Comparison of ENCODE assay signal across 13 cellular contexts in the genomic region with DNA sequence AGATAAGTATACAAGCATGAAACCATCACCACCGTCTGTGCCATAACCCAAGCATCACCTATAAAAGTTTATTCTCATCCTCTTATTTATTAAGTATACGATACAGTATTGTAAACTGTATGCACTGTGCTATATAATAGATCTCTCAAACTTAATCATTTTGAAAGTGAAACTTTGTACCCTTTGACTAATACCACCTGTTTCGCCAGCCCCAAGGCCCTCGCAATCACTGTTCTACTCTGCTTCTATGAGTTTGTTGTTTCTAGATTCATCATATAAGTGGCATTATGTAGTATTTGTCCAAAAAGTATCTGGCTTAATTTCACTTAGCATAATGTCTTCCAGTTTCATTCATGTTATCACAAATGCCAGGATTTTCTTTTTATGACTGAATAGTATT.
DNase-seq lines count a peak whose midpoint lies in the region; ATAC-seq, FAIRE-seq and TF ChIP-seq lines count a peak whose summit lies in the region.
"Had no signal": no experiment of that assay in that cellular context is flagged by ENCODE, and none has a peak within 500 bp of the region (broad histone marks: within the 10 kb centered on the region; RNA-seq: fewer than 3 reads in every experiment).

No MANE protein-coding gene starts in this region.

- H2BK20ac ChIP-seq in H9 (ENCODE audit: low read depth, low read length, poor library complexity, severe bottlenecking) = no peak overlapping the region

- no peaks in the 10 kb centered on the region for H3K27me3 Mint-ChIP-seq in CD4-positive, alpha-beta memory T cell
- no peaks in the 10 kb centered on the region; the same call in 1 of the 2 replicates for H3K27me3 Mint-ChIP-seq in H9 (ENCODE audit: low read depth)

- no peaks in the 10 kb centered on the region for H4K20me1 ChIP-seq in H9 (ENCODE audit: control insufficient read depth, insufficient read depth, insufficient read length)

- H3T11ph ChIP-seq in H9 (ENCODE audit: low read length) = no peak overlapping the region

- no peaks in the 10 kb centered on the region for H3K9me3 Mint-ChIP-seq in CD4-positive, alpha-beta memory T cell
- H3K9me3 Mint-ChIP-seq in H9 = no peaks in the 10 kb centered on the region

- no peaks in the 10 kb centered on the region for H3K79me2 ChIP-seq in H9 (ENCODE audit: insufficient read depth, low read length)

- H3K36me3 Mint-ChIP-seq in CD4-positive, alpha-beta memory T cell = peaks cover 11 to 22% of the 10 kb centered on the region in 2 donors
- H3K36me3 Mint-ChIP-seq in H9 (ENCODE audit: insufficient read depth in 1 of 3, low read depth in 3 of 3) = peaks cover 13 to 38% (median 15%) of the 10 kb centered on the region in 3 experiments; a peak in 6 of 7 replicates

- H3K4me1 ChIP-seq in CD4-positive, alpha-beta memory T cell (ENCODE audit: insufficient read depth, low read length) = no peaks in the 10 kb centered on the region
- H3K4me1 ChIP-seq in H9 (ENCODE audit: insufficient read depth, low read length) = no peaks in the 10 kb centered on the region

- no peak overlapping the region for H2BK5ac ChIP-seq in H9 (ENCODE audit: insufficient read length, low read length)

- no peak overlapping the region for H3K18ac ChIP-seq in H9 (ENCODE audit: insufficient read length, low read depth, low read length)

- POLR2A ChIA-PET in CD4-positive, alpha-beta memory T cell (lab: Charles Lee; ENCODE audit: partially characterized antibody) = no interaction called here

- FAIRE-seq in RCC 7860 (lab: Jason Lieb, UNC) = no peak

- H3K27ac Mint-ChIP-seq in CD4-positive, alpha-beta memory T cell = peak overlapping the region in 4 of 7 donors; percentile 21 to 57 (median 50)
- H3K27ac Mint-ChIP-seq in H9 = no peak overlapping the region
- H3K27ac Mint-ChIP-seq: nephron progenitor cell had no signal

- TF ChIP-seq CTCF in H9 (conservative IDR thresholded peaks at IDR 0.05) = no peak

- H3K23me2 ChIP-seq in H9 (ENCODE audit: insufficient read length, low read depth, low read length, poor library complexity, severe bottlenecking) = no peaks in the 10 kb centered on the region

- no peak overlapping the region for H3K4me3 ChIP-seq in CD4-positive, alpha-beta memory T cell (ENCODE audit: low read length in 2 of 2)

- H3K4me1 Mint-ChIP-seq in CD4-positive, alpha-beta memory T cell = peaks cover 0 to 9% (median 6%) of the 10 kb centered on the region in 4 donors
- H3K4me1 Mint-ChIP-seq in H9 = peaks cover 11 to 16% of the 10 kb centered on the region in 2 experiments

- no peak for DNase-seq in CD4-positive, alpha-beta memory T cell
- DNase-seq in RCC 7860 (ENCODE audit: low spot score) (no peak), dedifferentiated amniotic fluid mesenchymal stem cell (ENCODE audit: extremely low spot score) (no peak), H9 (no peak), islet precursor cell (no peak)
- DNase-seq: activated effector memory CD4-positive, alpha-beta T cell treated with anti-CD3 and anti-CD28 coated beads, Interleukin-2, amount 50 U/mL, for 16 hours; effector memory CD4-positive, alpha-beta T cell; NCI-H526 treated with DMSO at 0.1 percent for 48 hours; nephron progenitor cell had no signal

- CTCF ChIA-PET in CD4-positive, alpha-beta memory T cell (lab: Charles Lee; ENCODE audit: partially characterized antibody) = no interaction called here

- H3K27me3 ChIP-seq in CD4-positive, alpha-beta memory T cell (ENCODE audit: insufficient read depth, low read length) = no peaks in the 10 kb centered on the region
- no peaks in the 10 kb centered on the region for H3K27me3 ChIP-seq in H9 (ENCODE audit: insufficient read depth, low read length)

- H3K9ac ChIP-seq in H9 (ENCODE audit: extremely low read depth, insufficient read length, low read length) = no peak overlapping the region

- no peak overlapping the region for H2BK12ac ChIP-seq in H9 (ENCODE audit: insufficient read length, low read depth, low read length)

- no peak overlapping the region for H3K23ac ChIP-seq in H9 (ENCODE audit: insufficient read length, low read depth, low read length)

- H3K36me3 ChIP-seq in CD4-positive, alpha-beta memory T cell (ENCODE audit: insufficient read depth, low read length) = no peaks in the 10 kb centered on the region

- H4K8ac ChIP-seq in H9 (replicated peaks; ENCODE audit: insufficient read length, low read depth, low read length) = no peak overlapping the region

- no peak overlapping the region for H3K4me3 Mint-ChIP-seq in CD4-positive, alpha-beta memory T cell
- no peak overlapping the region for H3K4me3 Mint-ChIP-seq in H9
- H3K4me3 Mint-ChIP-seq: nephron progenitor cell had no signal

- no peak overlapping the region for H4K5ac ChIP-seq in H9 (ENCODE audit: insufficient read length, low read depth, low read length)

- peak; percentile 93 for ATAC-seq in GM18867 (IDR thresholded peaks at IDR 0.05; ENCODE audit: unreplicated experiment)
- ATAC-seq in GM21737 (IDR thresholded peaks at IDR 0.05; ENCODE audit: unreplicated experiment) = peak; percentile 90
- peak; percentile 98 for ATAC-seq in HG03378 (IDR thresholded peaks at IDR 0.05; ENCODE audit: unreplicated experiment)

- no peak overlapping the region for H3K27ac ChIP-seq in CD4-positive, alpha-beta memory T cell (ENCODE audit: low read depth, low read length)
- H3K27ac ChIP-seq in H9 (ENCODE audit: insufficient read length, low read depth, low read length) = no peak overlapping the region
- H3K27ac ChIP-seq: C4-2B had no signal

- no peak overlapping the region for H3K4me2 ChIP-seq in H9 (ENCODE audit: insufficient read depth, insufficient read length, low read length)

- H3K56ac ChIP-seq in H9 (ENCODE audit: insufficient read length, low read depth, low read length) = no peak overlapping the region

- H3K79me1 ChIP-seq in H9 (ENCODE audit: insufficient read depth, low read depth, low read length, poor library complexity, severe bottlenecking) = no peaks in the 10 kb centered on the region

- whole genome bisulfite sequencing in H9 (ENCODE audit: extremely low coverage, insufficient read length, low lambda C conversion rate) = no CpG with 5 or more reads among the region's 4 CpGs

- H4K91ac ChIP-seq in H9 (ENCODE audit: insufficient read length, low read depth, low read length) = no peak overlapping the region

- H2AK5ac ChIP-seq in H9 (ENCODE audit: insufficient read length, low read length) = no peak overlapping the region

- no peaks in the 10 kb centered on the region for H3K9me3 ChIP-seq in CD4-positive, alpha-beta memory T cell (ENCODE audit: control insufficient read depth in 1 of 2, low read length in 2 of 2)
- H3K9me3 ChIP-seq in H9 (ENCODE audit: control insufficient read depth, low read depth, low read length) = no peaks in the 10 kb centered on the region

- H3K4ac ChIP-seq in H9 (ENCODE audit: low read depth, low read length) = no peak overlapping the region

- intact Hi-C loops in CD4-positive, alpha-beta memory T cell (cut with micrococcal nuclease) = no loop called here

- no peak overlapping the region for H2BK120ac ChIP-seq in H9 (ENCODE audit: low read depth, low read length, poor library complexity, severe bottlenecking)

- no peak overlapping the region for H3K14ac ChIP-seq in H9 (ENCODE audit: insufficient read depth, low read length)

- H2BK15ac ChIP-seq in H9 (ENCODE audit: low read depth, low read length) = no peak overlapping the region

- no peak overlapping the region for H2AFZ ChIP-seq in H9 (ENCODE audit: low read length)

Comparison
In these comparisons a context has a peak if more than half of its experiments do, and no peak if none do; other contexts are left out.
1. H3K27ac Mint-ChIP-seq: peak in CD4-positive, alpha-beta memory T cell (4 of 7); none in H9 (0 of 3).
2. Peak in every context shown above with its lines, with median percentiles within 50 percentile points of each other: ATAC-seq.